2 cellular contexts compared by ENCODE assay signal in the genomic region with DNA sequence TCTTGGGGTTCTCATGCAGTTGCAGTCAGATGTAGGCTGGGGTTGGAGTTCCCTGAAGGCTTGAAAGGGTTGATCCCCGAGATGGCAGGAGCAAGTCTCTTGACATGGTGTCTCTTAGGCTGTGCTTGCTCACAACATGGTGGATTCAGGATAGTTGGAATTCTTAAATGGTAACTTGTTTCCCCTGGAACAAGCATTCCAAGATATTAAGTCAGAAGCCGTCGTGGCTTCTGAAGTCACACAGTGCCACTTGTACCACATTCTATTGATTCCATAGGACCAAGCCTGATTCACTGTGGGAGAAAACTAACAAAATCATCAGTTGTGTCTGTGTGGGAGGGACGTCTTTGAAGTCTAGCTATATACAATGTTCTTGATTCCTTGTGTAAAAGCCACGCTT.
TF ChIP-seq lines count a peak whose summit lies in the region.

No MANE protein-coding gene starts in this region.

TF ChIP-seq in IMR-90, 13 proteins besides CTCF, POLR2A, EP300 and RAD21:
- TF ChIP-seq MAFK (IDR thresholded peaks at IDR 0.05; ENCODE audit: low read depth, low read length) (no peak), CHD1 (IDR thresholded peaks at IDR 0.05; ENCODE audit: low read depth, low read length) (no peak), NFE2L2 (IDR thresholded peaks at IDR 0.05; ENCODE audit: low read depth, low read length) (no peak), BHLHE40 (IDR thresholded peaks at IDR 0.05; ENCODE audit: low read depth, low read length) (no peak), MXI1 (IDR thresholded peaks at IDR 0.05; ENCODE audit: borderline replicate concordance, low read depth, low read length) (no peak), RCOR1 (IDR thresholded peaks at IDR 0.05; ENCODE audit: insufficient replicate concordance, low read length) (no peak), MAZ (IDR thresholded peaks at IDR 0.05; ENCODE audit: borderline replicate concordance, low read depth, low read length) (no peak), FOS (IDR thresholded peaks at IDR 0.05; ENCODE audit: low read depth, low read length) (no peak), SMC3 (IDR thresholded peaks at IDR 0.05; ENCODE audit: low read depth, low read length) (no peak), CEBPB (IDR thresholded peaks at IDR 0.05; ENCODE audit: low read depth, low read length) (no peak), RFX5 (IDR thresholded peaks at IDR 0.05; ENCODE audit: low read depth, low read length) (no peak)
- TF ChIP-seq, protein P1, sequence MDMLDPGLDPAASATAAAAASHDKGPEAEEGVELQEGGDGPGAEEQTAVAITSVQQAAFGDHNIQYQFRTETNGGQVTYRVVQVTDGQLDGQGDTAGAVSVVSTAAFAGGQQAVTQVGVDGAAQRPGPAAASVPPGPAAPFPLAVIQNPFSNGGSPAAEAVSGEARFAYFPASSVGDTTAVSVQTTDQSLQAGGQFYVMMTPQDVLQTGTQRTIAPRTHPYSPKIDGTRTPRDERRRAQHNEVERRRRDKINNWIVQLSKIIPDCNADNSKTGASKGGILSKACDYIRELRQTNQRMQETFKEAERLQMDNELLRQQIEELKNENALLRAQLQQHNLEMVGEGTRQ (IDR thresholded peaks at IDR 0.05; ENCODE audit: low read depth, low read length): no peak
- TF ChIP-seq, protein P2, sequence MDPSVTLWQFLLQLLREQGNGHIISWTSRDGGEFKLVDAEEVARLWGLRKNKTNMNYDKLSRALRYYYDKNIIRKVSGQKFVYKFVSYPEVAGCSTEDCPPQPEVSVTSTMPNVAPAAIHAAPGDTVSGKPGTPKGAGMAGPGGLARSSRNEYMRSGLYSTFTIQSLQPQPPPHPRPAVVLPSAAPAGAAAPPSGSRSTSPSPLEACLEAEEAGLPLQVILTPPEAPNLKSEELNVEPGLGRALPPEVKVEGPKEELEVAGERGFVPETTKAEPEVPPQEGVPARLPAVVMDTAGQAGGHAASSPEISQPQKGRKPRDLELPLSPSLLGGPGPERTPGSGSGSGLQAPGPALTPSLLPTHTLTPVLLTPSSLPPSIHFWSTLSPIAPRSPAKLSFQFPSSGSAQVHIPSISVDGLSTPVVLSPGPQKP (IDR thresholded peaks at IDR 0.05; ENCODE audit: borderline replicate concordance, low read depth, low read length): no peak

TF ChIP-seq in GM23338, 12 proteins besides CTCF, POLR2A, EP300 and RAD21:
- TF ChIP-seq NANOG (IDR thresholded peaks at IDR 0.05; ENCODE audit: borderline replicate concordance) (no peak), ZNF114 (CRISPR knock-in tag; IDR thresholded peaks at IDR 0.05) (no peak), POLR2AphosphoS5 (IDR thresholded peaks at IDR 0.05; ENCODE audit: low read depth) (no peak), STAT1 (IDR thresholded peaks at IDR 0.05; ENCODE audit: unreplicated experiment) (no peak), EZH2 (IDR thresholded peaks at IDR 0.05; ENCODE audit: low read depth, unreplicated experiment) (no peak), CREB1 (CRISPR knock-in tag; IDR thresholded peaks at IDR 0.05; ENCODE audit: low read depth) (no peak), JUNB (IDR thresholded peaks at IDR 0.05; ENCODE audit: unreplicated experiment) (no peak), ZNF331 (CRISPR knock-in tag; IDR thresholded peaks at IDR 0.05; ENCODE audit: low read depth) (no peak), EZH2phosphoT487 (IDR thresholded peaks at IDR 0.05; ENCODE audit: unreplicated experiment) (no peak)
- TF ChIP-seq, protein P3, sequence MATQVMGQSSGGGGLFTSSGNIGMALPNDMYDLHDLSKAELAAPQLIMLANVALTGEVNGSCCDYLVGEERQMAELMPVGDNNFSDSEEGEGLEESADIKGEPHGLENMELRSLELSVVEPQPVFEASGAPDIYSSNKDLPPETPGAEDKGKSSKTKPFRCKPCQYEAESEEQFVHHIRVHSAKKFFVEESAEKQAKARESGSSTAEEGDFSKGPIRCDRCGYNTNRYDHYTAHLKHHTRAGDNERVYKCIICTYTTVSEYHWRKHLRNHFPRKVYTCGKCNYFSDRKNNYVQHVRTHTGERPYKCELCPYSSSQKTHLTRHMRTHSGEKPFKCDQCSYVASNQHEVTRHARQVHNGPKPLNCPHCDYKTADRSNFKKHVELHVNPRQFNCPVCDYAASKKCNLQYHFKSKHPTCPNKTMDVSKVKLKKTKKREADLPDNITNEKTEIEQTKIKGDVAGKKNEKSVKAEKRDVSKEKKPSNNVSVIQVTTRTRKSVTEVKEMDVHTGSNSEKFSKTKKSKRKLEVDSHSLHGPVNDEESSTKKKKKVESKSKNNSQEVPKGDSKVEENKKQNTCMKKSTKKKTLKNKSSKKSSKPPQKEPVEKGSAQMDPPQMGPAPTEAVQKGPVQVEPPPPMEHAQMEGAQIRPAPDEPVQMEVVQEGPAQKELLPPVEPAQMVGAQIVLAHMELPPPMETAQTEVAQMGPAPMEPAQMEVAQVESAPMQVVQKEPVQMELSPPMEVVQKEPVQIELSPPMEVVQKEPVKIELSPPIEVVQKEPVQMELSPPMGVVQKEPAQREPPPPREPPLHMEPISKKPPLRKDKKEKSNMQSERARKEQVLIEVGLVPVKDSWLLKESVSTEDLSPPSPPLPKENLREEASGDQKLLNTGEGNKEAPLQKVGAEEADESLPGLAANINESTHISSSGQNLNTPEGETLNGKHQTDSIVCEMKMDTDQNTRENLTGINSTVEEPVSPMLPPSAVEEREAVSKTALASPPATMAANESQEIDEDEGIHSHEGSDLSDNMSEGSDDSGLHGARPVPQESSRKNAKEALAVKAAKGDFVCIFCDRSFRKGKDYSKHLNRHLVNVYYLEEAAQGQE (IDR thresholded peaks at IDR 0.05; ENCODE audit: unreplicated experiment): no peak
- TF ChIP-seq, protein P4, sequence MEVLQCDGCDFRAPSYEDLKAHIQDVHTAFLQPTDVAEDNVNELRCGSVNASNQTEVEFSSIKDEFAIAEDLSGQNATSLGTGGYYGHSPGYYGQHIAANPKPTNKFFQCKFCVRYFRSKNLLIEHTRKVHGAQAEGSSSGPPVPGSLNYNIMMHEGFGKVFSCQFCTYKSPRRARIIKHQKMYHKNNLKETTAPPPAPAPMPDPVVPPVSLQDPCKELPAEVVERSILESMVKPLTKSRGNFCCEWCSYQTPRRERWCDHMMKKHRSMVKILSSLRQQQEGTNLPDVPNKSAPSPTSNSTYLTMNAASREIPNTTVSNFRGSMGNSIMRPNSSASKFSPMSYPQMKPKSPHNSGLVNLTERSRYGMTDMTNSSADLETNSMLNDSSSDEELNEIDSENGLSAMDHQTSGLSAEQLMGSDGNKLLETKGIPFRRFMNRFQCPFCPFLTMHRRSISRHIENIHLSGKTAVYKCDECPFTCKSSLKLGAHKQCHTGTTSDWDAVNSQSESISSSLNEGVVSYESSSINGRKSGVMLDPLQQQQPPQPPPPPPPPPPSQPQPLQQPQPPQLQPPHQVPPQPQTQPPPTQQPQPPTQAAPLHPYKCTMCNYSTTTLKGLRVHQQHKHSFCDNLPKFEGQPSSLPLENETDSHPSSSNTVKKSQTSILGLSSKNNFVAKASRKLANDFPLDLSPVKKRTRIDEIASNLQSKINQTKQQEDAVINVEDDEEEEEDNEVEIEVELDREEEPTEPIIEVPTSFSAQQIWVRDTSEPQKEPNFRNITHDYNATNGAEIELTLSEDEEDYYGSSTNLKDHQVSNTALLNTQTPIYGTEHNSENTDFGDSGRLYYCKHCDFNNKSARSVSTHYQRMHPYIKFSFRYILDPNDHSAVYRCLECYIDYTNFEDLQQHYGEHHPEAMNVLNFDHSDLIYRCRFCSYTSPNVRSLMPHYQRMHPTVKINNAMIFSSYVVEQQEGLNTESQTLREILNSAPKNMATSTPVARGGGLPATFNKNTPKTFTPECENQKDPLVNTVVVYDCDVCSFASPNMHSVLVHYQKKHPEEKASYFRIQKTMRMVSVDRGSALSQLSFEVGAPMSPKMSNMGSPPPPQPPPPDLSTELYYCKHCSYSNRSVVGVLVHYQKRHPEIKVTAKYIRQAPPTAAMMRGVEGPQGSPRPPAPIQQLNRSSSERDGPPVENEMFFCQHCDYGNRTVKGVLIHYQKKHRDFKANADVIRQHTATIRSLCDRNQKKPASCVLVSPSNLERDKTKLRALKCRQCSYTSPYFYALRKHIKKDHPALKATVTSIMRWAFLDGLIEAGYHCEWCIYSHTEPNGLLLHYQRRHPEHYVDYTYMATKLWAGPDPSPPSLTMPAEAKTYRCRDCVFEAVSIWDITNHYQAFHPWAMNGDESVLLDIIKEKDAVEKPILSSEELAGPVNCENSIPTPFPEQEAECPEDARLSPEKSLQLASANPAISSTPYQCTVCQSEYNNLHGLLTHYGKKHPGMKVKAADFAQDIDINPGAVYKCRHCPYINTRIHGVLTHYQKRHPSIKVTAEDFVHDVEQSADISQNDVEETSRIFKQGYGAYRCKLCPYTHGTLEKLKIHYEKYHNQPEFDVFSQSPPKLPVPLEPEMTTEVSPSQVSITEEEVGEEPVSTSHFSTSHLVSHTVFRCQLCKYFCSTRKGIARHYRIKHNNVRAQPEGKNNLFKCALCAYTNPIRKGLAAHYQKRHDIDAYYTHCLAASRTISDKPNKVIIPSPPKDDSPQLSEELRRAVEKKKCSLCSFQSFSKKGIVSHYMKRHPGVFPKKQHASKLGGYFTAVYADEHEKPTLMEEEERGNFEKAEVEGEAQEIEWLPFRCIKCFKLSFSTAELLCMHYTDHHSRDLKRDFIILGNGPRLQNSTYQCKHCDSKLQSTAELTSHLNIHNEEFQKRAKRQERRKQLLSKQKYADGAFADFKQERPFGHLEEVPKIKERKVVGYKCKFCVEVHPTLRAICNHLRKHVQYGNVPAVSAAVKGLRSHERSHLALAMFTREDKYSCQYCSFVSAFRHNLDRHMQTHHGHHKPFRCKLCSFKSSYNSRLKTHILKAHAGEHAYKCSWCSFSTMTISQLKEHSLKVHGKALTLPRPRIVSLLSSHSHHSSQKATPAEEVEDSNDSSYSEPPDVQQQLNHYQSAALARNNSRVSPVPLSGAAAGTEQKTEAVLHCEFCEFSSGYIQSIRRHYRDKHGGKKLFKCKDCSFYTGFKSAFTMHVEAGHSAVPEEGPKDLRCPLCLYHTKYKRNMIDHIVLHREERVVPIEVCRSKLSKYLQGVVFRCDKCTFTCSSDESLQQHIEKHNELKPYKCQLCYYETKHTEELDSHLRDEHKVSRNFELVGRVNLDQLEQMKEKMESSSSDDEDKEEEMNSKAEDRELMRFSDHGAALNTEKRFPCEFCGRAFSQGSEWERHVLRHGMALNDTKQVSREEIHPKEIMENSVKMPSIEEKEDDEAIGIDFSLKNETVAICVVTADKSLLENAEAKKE (CRISPR knock-in tag; IDR thresholded peaks at IDR 0.05): no peak
- TF ChIP-seq, protein P5, sequence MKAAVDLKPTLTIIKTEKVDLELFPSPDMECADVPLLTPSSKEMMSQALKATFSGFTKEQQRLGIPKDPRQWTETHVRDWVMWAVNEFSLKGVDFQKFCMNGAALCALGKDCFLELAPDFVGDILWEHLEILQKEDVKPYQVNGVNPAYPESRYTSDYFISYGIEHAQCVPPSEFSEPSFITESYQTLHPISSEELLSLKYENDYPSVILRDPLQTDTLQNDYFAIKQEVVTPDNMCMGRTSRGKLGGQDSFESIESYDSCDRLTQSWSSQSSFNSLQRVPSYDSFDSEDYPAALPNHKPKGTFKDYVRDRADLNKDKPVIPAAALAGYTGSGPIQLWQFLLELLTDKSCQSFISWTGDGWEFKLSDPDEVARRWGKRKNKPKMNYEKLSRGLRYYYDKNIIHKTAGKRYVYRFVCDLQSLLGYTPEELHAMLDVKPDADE (IDR thresholded peaks at IDR 0.05): no peak
